Comparison of ENCODE assay signal across 11 cellular contexts in genomic region chr10:103843854-103844567, GRCh38. TPM values are rescaled to one million over a fixed set of nuclear protein-coding genes. Genes with fewer than 3 reads are reported as not detected.
DNase-seq lines count a peak whose midpoint lies in the region; ATAC-seq and TF ChIP-seq lines count a peak whose summit lies in the region.
"Had no signal": no experiment of that assay in that cellular context is flagged by ENCODE, and none has a peak within 500 bp of the region (broad histone marks: within the 10 kb centered on the region; RNA-seq: fewer than 3 reads in every experiment).

No MANE protein-coding gene starts in this region.

- no peaks in the 10 kb centered on the region for H3K36me3 ChIP-seq in ascending aorta
- H3K36me3 ChIP-seq in muscle layer of duodenum (ENCODE audit: control insufficient read depth in 1 of 2, insufficient read depth in 2 of 2, low read length in 2 of 2) = no peaks in the 10 kb centered on the region
- H3K36me3 ChIP-seq in upper lobe of right lung = no peaks in the 10 kb centered on the region
- no peaks in the 10 kb centered on the region for H3K36me3 ChIP-seq in thyroid gland

- H3K27ac ChIP-seq in ascending aorta (peak overlapping the region; percentile 67 to 85), muscle layer of duodenum (ENCODE audit: low read length) (peak overlapping the region; percentile 56), upper lobe of right lung (peak overlapping the region; percentile 42), thyroid gland (no peak overlapping the region)

- H3K9me3 ChIP-seq in ascending aorta (no peaks in the 10 kb centered on the region), muscle layer of duodenum (ENCODE audit: control insufficient read depth in 1 of 2, low read length in 2 of 2) (no peaks in the 10 kb centered on the region), upper lobe of right lung (no peaks in the 10 kb centered on the region), thyroid gland (no peaks in the 10 kb centered on the region)

- no peaks in the 10 kb centered on the region for H3K9me3 Mint-ChIP-seq in stimulated activated memory B cell treated with anti-CD40 and anti-IgM and Interleukin-4, amounts not matched to agents 10 μg/mL and 1 μg/mL and 100 μg/mL, for 72 hours
- H3K9me3 Mint-ChIP-seq: activated naive CD4-positive, alpha-beta T cell treated with anti-CD3 and anti-CD28 coated beads, Interleukin-2, amount 50 U/mL, for 24 hours; stimulated activated naive CD8-positive, alpha-beta T cell treated with anti-CD3 and anti-CD28 coated beads, Interleukin-15, Interleukin-2, amounts not matched to agents 100 ng/mL and 50 ng/mL, for 24 hours had no signal

- H3K4me1 ChIP-seq in ascending aorta (peaks cover 16 to 29% of the 10 kb centered on the region in 2 donors), muscle layer of duodenum (ENCODE audit: control insufficient read depth in 1 of 2, insufficient read depth in 2 of 2, low read length in 2 of 2) (peaks cover 19 to 27% of the 10 kb centered on the region in 2 donors), upper lobe of right lung (peaks cover 43% of the 10 kb centered on the region), thyroid gland (peaks cover 2 to 25% of the 10 kb centered on the region in 2 donors)

- H3K27ac Mint-ChIP-seq in stimulated activated memory B cell treated with anti-CD40 and anti-IgM and Interleukin-4, amounts not matched to agents 10 μg/mL and 1 μg/mL and 100 μg/mL, for 72 hours = no peak overlapping the region
- H3K27ac Mint-ChIP-seq: activated naive CD4-positive, alpha-beta T cell treated with anti-CD3 and anti-CD28 coated beads, Interleukin-2, amount 50 U/mL, for 24 hours; stimulated activated naive CD8-positive, alpha-beta T cell treated with anti-CD3 and anti-CD28 coated beads, Interleukin-15, Interleukin-2, amounts not matched to agents 100 ng/mL and 50 ng/mL, for 24 hours had no signal

- TF ChIP-seq CTCF in ascending aorta (IDR thresholded peaks at IDR 0.05) (no peak), upper lobe of right lung (IDR thresholded peaks at IDR 0.05) (no peak), thyroid gland (IDR thresholded peaks at IDR 0.05) (no peak)

- H3K27me3 Mint-ChIP-seq in stimulated activated memory B cell treated with anti-CD40 and anti-IgM and Interleukin-4, amounts not matched to agents 10 μg/mL and 1 μg/mL and 100 μg/mL, for 72 hours = peaks cover 19% of the 10 kb centered on the region
- H3K27me3 Mint-ChIP-seq: activated naive CD4-positive, alpha-beta T cell treated with anti-CD3 and anti-CD28 coated beads, Interleukin-2, amount 50 U/mL, for 24 hours; stimulated activated naive CD8-positive, alpha-beta T cell treated with anti-CD3 and anti-CD28 coated beads, Interleukin-15, Interleukin-2, amounts not matched to agents 100 ng/mL and 50 ng/mL, for 24 hours had no signal

- no peak for TF ChIP-seq POLR2A in thyroid gland (IDR thresholded peaks at IDR 0.05)

- H3K27me3 ChIP-seq in ascending aorta (no peaks in the 10 kb centered on the region), muscle layer of duodenum (ENCODE audit: low read depth, low read length) (no peaks in the 10 kb centered on the region), upper lobe of right lung (no peaks in the 10 kb centered on the region), thyroid gland (no peaks in the 10 kb centered on the region)

- peak; percentile 34 for ATAC-seq in upper lobe of right lung
- no peak for ATAC-seq in stimulated activated memory B cell treated with anti-CD40 and anti-IgM and Interleukin-4, amounts not matched to agents 10 μg/mL and 1 μg/mL and 100 μg/mL, for 72 hours

- H3K36me3 Mint-ChIP-seq in stimulated activated memory B cell treated with anti-CD40 and anti-IgM and Interleukin-4, amounts not matched to agents 10 μg/mL and 1 μg/mL and 100 μg/mL, for 72 hours = no peaks in the 10 kb centered on the region
- H3K36me3 Mint-ChIP-seq: activated naive CD4-positive, alpha-beta T cell treated with anti-CD3 and anti-CD28 coated beads, Interleukin-2, amount 50 U/mL, for 24 hours had no signal

- intact Hi-C loops in ascending aorta (cut with DNase I) = no loop called here
- intact Hi-C loops in upper lobe of right lung (cut with DNase I) = no loop called here
- intact Hi-C loops in thyroid gland (cut with DNase I) = no loop called here

- H3K4me3 Mint-ChIP-seq in stimulated activated memory B cell treated with anti-CD40 and anti-IgM and Interleukin-4, amounts not matched to agents 10 μg/mL and 1 μg/mL and 100 μg/mL, for 72 hours = no peak overlapping the region
- H3K4me3 Mint-ChIP-seq: activated naive CD4-positive, alpha-beta T cell treated with anti-CD3 and anti-CD28 coated beads, Interleukin-2, amount 50 U/mL, for 24 hours; stimulated activated naive CD8-positive, alpha-beta T cell treated with anti-CD3 and anti-CD28 coated beads, Interleukin-15, Interleukin-2, amounts not matched to agents 100 ng/mL and 50 ng/mL, for 24 hours had no signal

- peaks cover 23% of the 10 kb centered on the region for H3K4me1 Mint-ChIP-seq in stimulated activated memory B cell treated with anti-CD40 and anti-IgM and Interleukin-4, amounts not matched to agents 10 μg/mL and 1 μg/mL and 100 μg/mL, for 72 hours

- DNase-seq in ascending aorta (ENCODE audit: low spot score in 2 of 2) = peak in 1 of 2 donors; percentile 82
- DNase-seq in fibroblast of the conjunctiva (ENCODE audit: low read depth) = peak; percentile 67
- DNase-seq in upper lobe of right lung = no peak
- DNase-seq in stimulated activated CD4-positive, alpha-beta T cell treated with anti-CD3 and anti-CD28 coated beads, Interleukin-12 subunit alpha, Interleukin-12 subunit beta, amount 100 ng/mL, for 4 hours = no peak
- no peak for DNase-seq in thyroid gland
- DNase-seq in NCI-H2227 (lab: John Stamatoyannopoulos, UW; ENCODE audit: unreplicated experiment) = no peak
- DNase-seq: KG1 had no signal

- H3K4me3 ChIP-seq in ascending aorta (peak overlapping the region in 1 of 2 donors; percentile 4), muscle layer of duodenum (ENCODE audit: low read depth in 1 of 2, low read length in 2 of 2) (no peak overlapping the region), upper lobe of right lung (no peak overlapping the region), thyroid gland (replicated peaks in 1 of 3) (no peak overlapping the region)

- WGBS in thyroid gland, 2 donors = 48 to 66% methylated on average over 3 to 6 of the region's 6 CpGs

RNA-seq across cellular contexts. Expression of gene SH3PXD2A, which starts 11.4 kb away (rescaled TPM):
- total RNA-seq in ascending aorta (50.0 TPM), upper lobe of right lung (35.2 TPM), thyroid gland (10 to 100 TPM in 2 of 4 donors, 1 to 10 TPM in 2; 9.4 to 20.6 (median 11.2) TPM)

Comparison
In these comparisons a context has a peak if more than half of its experiments do, and no peak if none do; other contexts are left out.
1. H3K27ac ChIP-seq: peak in ascending aorta (2 of 2), muscle layer of duodenum (single experiment) and upper lobe of right lung (single experiment); none in thyroid gland (0 of 3).